Comparison of ENCODE assay signal across 32 cellular contexts in genomic region chr9:114770991-114771390, GRCh38.
"Had no signal": no experiment of that assay in that cellular context is flagged by ENCODE, and none has a peak within 500 bp of the region (broad histone marks: within the 10 kb centered on the region; RNA-seq: fewer than 3 reads in every experiment).

No MANE protein-coding gene starts in this region.

- H3K36me3 Mint-ChIP-seq: memory B cell, mesothelial cell of epicardium, naive B cell, neural progenitor cell had no signal

- H3K4me2 ChIP-seq: hepatocyte, neural progenitor cell, smooth muscle cell had no signal

- H3K27me3 ChIP-seq: hepatocyte, right atrium auricular region, suprapubic skin, transverse colon, vagina had no signal

- H3K27me3 Mint-ChIP-seq: memory B cell; stimulated activated naive CD8-positive, alpha-beta T cell treated with anti-CD3 and anti-CD28 coated beads, Interleukin-15, amount 100 ng/mL, for 72 hours had no signal

- H3K4me1 Mint-ChIP-seq: nephron had no signal

- H3K79me2 ChIP-seq: hepatocyte, parathyroid adenoma had no signal

- H3K36me3 ChIP-seq: esophagus muscularis mucosa, gastroesophageal sphincter, heart left ventricle, neural progenitor cell, right atrium auricular region, suprapubic skin, transverse colon, vagina had no signal

- H3K9me3 ChIP-seq: esophagus muscularis mucosa, gastroesophageal sphincter, heart left ventricle, mucosa of descending colon, right atrium auricular region, suprapubic skin, transverse colon, vagina had no signal

- DNase-seq: dermis blood vessel endothelial cell; effector memory CD4-positive, alpha-beta T cell; foreskin keratinocyte; heart left ventricle; islet precursor cell; kidney glomerular epithelial cell; mucosa of descending colon; naive B cell; stimulated activated CD4-positive, alpha-beta T cell treated with anti-CD3 and anti-CD28 coated beads, Interleukin-12 subunit alpha, Interleukin-12 subunit beta, amount 100 ng/mL, for 4 hours; stimulated activated CD4-positive, alpha-beta T cell treated with anti-CD3 and anti-CD28 coated beads, Interleukin-1b, Interleukin-23, amount 100 ng/mL, for 48 hours; stimulated activated CD4-positive, alpha-beta T cell treated with anti-CD3 and anti-CD28 coated beads, Interleukin-4, amount 100 ng/mL, for 1 hour; stimulated activated CD8-positive, alpha-beta memory T cell treated with anti-CD3 and anti-CD28 coated beads, Interleukin-4, amount 100 ng/mL, for 48 hours; stimulated activated naive CD4-positive, alpha-beta T cell; stimulated activated naive CD8-positive, alpha-beta T cell treated with anti-CD3 and anti-CD28 coated beads, Interleukin-15, amount 100 ng/mL, for 72 hours; transverse colon had no signal

- H3K27ac ChIP-seq: coronary artery, esophagus muscularis mucosa, foreskin keratinocyte, gastroesophageal sphincter, heart left ventricle, hepatocyte, neural progenitor cell, parathyroid adenoma, right atrium auricular region, suprapubic skin, transverse colon, vagina had no signal

- H3K4me3 Mint-ChIP-seq: memory B cell; mesothelial cell of epicardium; naive B cell; nephron; neural progenitor cell; stimulated activated naive CD8-positive, alpha-beta T cell treated with anti-CD3 and anti-CD28 coated beads, Interleukin-15, amount 100 ng/mL, for 72 hours had no signal

- H3K4me3 ChIP-seq: coronary artery, esophagus muscularis mucosa, gastroesophageal sphincter, heart left ventricle, hepatocyte, lung, mucosa of descending colon, neural progenitor cell, right atrium auricular region, smooth muscle cell, suprapubic skin, transverse colon, vagina had no signal

- H3K27ac Mint-ChIP-seq: memory B cell; mesothelial cell of epicardium; naive B cell; nephron; neural progenitor cell; progenitor cell of endocrine pancreas; stimulated activated naive CD8-positive, alpha-beta T cell treated with anti-CD3 and anti-CD28 coated beads, Interleukin-15, amount 100 ng/mL, for 72 hours had no signal

- H3K9me3 Mint-ChIP-seq: memory B cell; naive B cell; nephron; neural progenitor cell; stimulated activated naive CD8-positive, alpha-beta T cell treated with anti-CD3 and anti-CD28 coated beads, Interleukin-15, amount 100 ng/mL, for 72 hours had no signal

- H3K4me1 ChIP-seq: esophagus muscularis mucosa, gastroesophageal sphincter, parathyroid adenoma, right atrium auricular region, suprapubic skin, transverse colon, vagina had no signal

- ATAC-seq: foreskin keratinocyte; gastroesophageal sphincter; heart left ventricle; left lobe of liver; mucosa of descending colon; sciatic nerve; stimulated activated naive CD8-positive, alpha-beta T cell treated with anti-CD3 and anti-CD28 coated beads, Interleukin-15, amount 100 ng/mL, for 72 hours had no signal
